1 cellular context compared by ENCODE assay signal in genomic region chr13:27403727-27404385, GRCh38.
TF ChIP-seq lines count a peak whose summit lies in the region.

No MANE protein-coding gene starts in this region.

TF ChIP-seq in HepG2, 621 proteins besides CTCF, POLR2A, EP300 and RAD21 (continued from another document and continues in another):
- TF ChIP-seq TRIM22 (IDR thresholded peaks at IDR 0.05) (no peak), ZNF670 (CRISPR knock-in tag; IDR thresholded peaks at IDR 0.05; ENCODE audit: borderline replicate concordance) (no peak), ZNF460 (CRISPR knock-in tag; IDR thresholded peaks at IDR 0.05; ENCODE audit: borderline replicate concordance) (no peak), CENPT (CRISPR knock-in tag; IDR thresholded peaks at IDR 0.05; ENCODE audit: low read depth) (no peak), MLX (CRISPR knock-in tag; IDR thresholded peaks at IDR 0.05) (no peak), ZBTB14 (CRISPR knock-in tag; IDR thresholded peaks at IDR 0.05) (no peak), MNT (IDR thresholded peaks at IDR 0.05) (no peak), ZNF251 (CRISPR knock-in tag; IDR thresholded peaks at IDR 0.05) (no peak), TEAD2 (CRISPR knock-in tag; IDR thresholded peaks at IDR 0.05) (no peak), NR0B2 (CRISPR knock-in tag; IDR thresholded peaks at IDR 0.05) (no peak), ZNF883 (CRISPR knock-in tag; IDR thresholded peaks at IDR 0.05; ENCODE audit: not compliant biosample characterization) (no peak), ZNF160 (CRISPR knock-in tag; IDR thresholded peaks at IDR 0.05) (no peak), ZBTB43 (CRISPR knock-in tag; conservative IDR thresholded peaks at IDR 0.05) (no peak), HHEX (CRISPR knock-in tag; IDR thresholded peaks at IDR 0.05) (no peak), TEF (CRISPR knock-in tag; IDR thresholded peaks at IDR 0.05) (no peak), TOE1 (CRISPR knock-in tag; IDR thresholded peaks at IDR 0.05) (no peak), ARID4A (CRISPR knock-in tag; IDR thresholded peaks at IDR 0.05; ENCODE audit: borderline replicate concordance) (peak; percentile 31; the same call in 1 of the 2 replicates), SKI (IDR thresholded peaks at IDR 0.05; ENCODE audit: partially characterized antibody) (no peak), ZNF556 (CRISPR knock-in tag; IDR thresholded peaks at IDR 0.05; ENCODE audit: borderline replicate concordance) (no peak; the same call in 1 of the 2 replicates), ZNF20 (CRISPR knock-in tag; IDR thresholded peaks at IDR 0.05) (no peak), ZBTB40 (IDR thresholded peaks at IDR 0.05) (no peak), ZBTB40 (CRISPR knock-in tag; IDR thresholded peaks at IDR 0.05) (peak; percentile 73; the same call in 1 of the 2 replicates), ZNF142 (CRISPR knock-in tag; IDR thresholded peaks at IDR 0.05) (no peak)
